Comparison of ENCODE assay signal across 20 cellular contexts in genomic region chr16:86625821-86626220, GRCh38. TPM values are rescaled to one million over a fixed set of nuclear protein-coding genes. Genes with fewer than 3 reads are reported as not detected.
"Had no signal": no experiment of that assay in that cellular context is flagged by ENCODE, and none has a peak within 500 bp of the region (broad histone marks: within the 10 kb centered on the region; RNA-seq: fewer than 3 reads in every experiment).

No MANE protein-coding gene starts in this region.

- H3K4me1 ChIP-seq: body of pancreas, gastroesophageal sphincter had no signal

- H3K9me3 ChIP-seq: body of pancreas, gastroesophageal sphincter had no signal

- H3K27me3 ChIP-seq: body of pancreas had no signal

- H3K4me3 ChIP-seq: body of pancreas, dorsolateral prefrontal cortex, gastroesophageal sphincter had no signal

- H3K36me3 ChIP-seq: gastroesophageal sphincter had no signal

- H3K27ac ChIP-seq: body of pancreas, gastroesophageal sphincter, VCaP had no signal

- DNase-seq: activated CD4-positive, alpha-beta T cell treated with anti-CD3 and anti-CD28 coated beads, Interleukin-2, amount 10 ng/mL, durations not matched to agents 7 days and 5 days; activated CD4-positive, CD25-positive, alpha-beta regulatory T cell treated with anti-CD3 and anti-CD28 coated beads, Interleukin-2, amount 50 U/mL, for 72 hours; activated CD8-positive, alpha-beta memory T cell treated with anti-CD3 and anti-CD28 coated beads, Interleukin-2, amount 10 ng/mL, durations not matched to agents 7 days and 5 days; activated CD8-positive, alpha-beta T cell treated with anti-CD3 and anti-CD28 coated beads for 36 hours; activated gamma-delta T cell; activated naive CD4-positive, alpha-beta T cell treated with anti-CD3 and anti-CD28 coated beads, Interleukin-2, amount 50 U/mL, for 16 hours; activated naive CD8-positive, alpha-beta T cell treated with anti-CD3 and anti-CD28 coated beads, Interleukin-2, amount 50 U/mL, for 24 hours; body of pancreas; caudate nucleus; dorsolateral prefrontal cortex; effector memory CD8-positive, alpha-beta T cell; head of caudate nucleus; hypothalamus; left ventricle myocardium superior; stimulated activated CD4-positive, alpha-beta T cell treated with anti-CD3 and anti-CD28 coated beads, Interleukin-4, amount 100 ng/mL, for 24 hours; stimulated activated naive CD4-positive, alpha-beta T cell treated with Interleukin-2 at 50 U/mL for 16 hours had no signal

- ATAC-seq: activated CD8-positive, alpha-beta memory T cell treated with anti-CD3 and anti-CD28 coated beads, Interleukin-2, amount 10 ng/mL, durations not matched to agents 7 days and 5 days; activated CD8-positive, alpha-beta T cell treated with anti-CD3 and anti-CD28 coated beads for 36 hours; activated naive CD8-positive, alpha-beta T cell treated with anti-CD3 and anti-CD28 coated beads, Interleukin-2, amount 50 U/mL, for 24 hours; body of pancreas; effector memory CD8-positive, alpha-beta T cell; gastroesophageal sphincter; left ventricle myocardium superior had no signal

RNA-seq across cellular contexts. Expression of gene FOXL1, which starts 47.5 kb away (rescaled TPM):
- total RNA-seq: activated CD4-positive, alpha-beta T cell treated with anti-CD3 and anti-CD28 coated beads, Interleukin-2, amount 10 ng/mL, durations not matched to agents 7 days and 5 days; activated CD8-positive, alpha-beta memory T cell treated with anti-CD3 and anti-CD28 coated beads, Interleukin-2, amount 10 ng/mL, durations not matched to agents 7 days and 5 days; activated CD8-positive, alpha-beta T cell treated with anti-CD3 and anti-CD28 coated beads for 36 hours; activated T-helper 1 cell treated with anti-CD3 and anti-CD28 coated beads, Interleukin-12 subunit alpha, Interleukin-12 subunit beta, Interleukin-2, Interleukin-4 antibody, amounts not matched to agents 30 ng/mL and 10 ng/mL and 1 ng/mL, durations not matched to agents 14 hours and 24 hours and 36 hours; T-helper 2 cell treated with Interferon-gamma antibody and Interleukin-4, amounts not matched to agents 100 ng/mL and 5 ng/mL, for 36 hours had no signal

RNA-seq across cellular contexts. Expression of gene FOXC2, which starts 59.2 kb away (rescaled TPM):
- total RNA-seq: activated CD4-positive, alpha-beta T cell treated with anti-CD3 and anti-CD28 coated beads, Interleukin-2, amount 10 ng/mL, durations not matched to agents 7 days and 5 days; activated CD8-positive, alpha-beta memory T cell treated with anti-CD3 and anti-CD28 coated beads, Interleukin-2, amount 10 ng/mL, durations not matched to agents 7 days and 5 days; activated CD8-positive, alpha-beta T cell treated with anti-CD3 and anti-CD28 coated beads for 36 hours; activated T-helper 1 cell treated with anti-CD3 and anti-CD28 coated beads, Interleukin-12 subunit alpha, Interleukin-12 subunit beta, Interleukin-2, Interleukin-4 antibody, amounts not matched to agents 30 ng/mL and 10 ng/mL and 1 ng/mL, durations not matched to agents 14 hours and 24 hours and 36 hours; T-helper 2 cell treated with Interferon-gamma antibody and Interleukin-4, amounts not matched to agents 100 ng/mL and 5 ng/mL, for 36 hours had no signal
